Comparison of ENCODE assay signal across 15 cellular contexts in the genomic region with DNA sequence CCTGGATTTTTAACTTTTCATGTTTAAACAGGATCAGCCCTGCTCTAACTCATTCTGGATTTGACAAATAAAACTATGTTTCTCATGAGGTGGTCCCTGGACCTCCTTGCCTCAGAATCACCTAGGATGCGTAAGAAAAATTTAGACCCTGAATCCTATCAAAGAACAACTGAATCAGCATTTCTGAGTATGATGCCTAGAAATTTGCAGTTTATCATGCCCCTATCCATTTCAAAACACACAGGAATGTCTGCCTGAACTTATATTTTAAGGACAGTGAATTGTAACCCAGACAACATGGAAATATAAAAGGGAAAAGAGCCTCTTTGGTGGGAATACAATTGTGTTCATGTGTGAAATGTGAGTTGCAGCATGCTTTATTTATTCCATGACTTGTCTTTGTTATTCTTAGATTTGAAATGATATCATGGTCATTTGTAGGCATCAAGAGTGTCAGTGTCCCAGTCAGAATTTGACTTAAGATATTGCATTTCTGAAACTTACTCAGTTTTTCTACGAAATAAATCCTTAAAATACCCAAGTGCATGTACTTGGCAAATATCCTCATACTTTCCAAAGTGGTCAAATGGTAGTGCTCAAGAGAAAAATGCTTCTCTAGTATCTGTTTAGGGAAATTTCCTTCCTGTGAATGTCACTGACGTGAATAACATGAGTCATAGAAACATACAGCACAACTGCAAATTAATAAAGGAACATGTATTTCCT.
DNase-seq lines count a peak whose midpoint lies in the region; ATAC-seq, FAIRE-seq and TF ChIP-seq lines count a peak whose summit lies in the region.
"Had no signal": no experiment of that assay in that cellular context is flagged by ENCODE, and none has a peak within 500 bp of the region (broad histone marks: within the 10 kb centered on the region; RNA-seq: fewer than 3 reads in every experiment).

No MANE protein-coding gene starts in this region.

- POLR2A ChIA-PET in PC-3 (lab: Charles Lee; ENCODE audit: unreplicated experiment): no interaction called here
- POLR2A ChIA-PET in endothelial cell of umbilical vein (lab: Charles Lee): no interaction called here

- no peaks in the 10 kb centered on the region for H3K9me3 Mint-ChIP-seq in effector memory CD8-positive, alpha-beta T cell
- H3K9me3 Mint-ChIP-seq: CD4-positive, alpha-beta T cell had no signal

- DNase-seq in COLO829 (ENCODE audit: low spot score): peak; percentile 15
- DNase-seq in PC-3: peak; percentile 20
- DNase-seq in endothelial cell of umbilical vein (ENCODE audit: low read depth, low spot score): peak; percentile 77
- peak; percentile 87 for DNase-seq in osteoblast (ENCODE audit: insufficient read length, low spot score, missing footprints)
- no peak for DNase-seq in activated gamma-delta T cell treated with Interleukin-2 at 50 U/mL for 16 hours
- no peak for DNase-seq in effector memory CD8-positive, alpha-beta T cell
- no peak for DNase-seq in NCI-H1105 (lab: John Stamatoyannopoulos, UW)
- DNase-seq: aorta; CD4-positive, alpha-beta T cell; stimulated activated CD4-positive, alpha-beta T cell treated with anti-CD3 and anti-CD28 coated beads, Interleukin-4, amount 100 ng/mL, for 1 hour; stimulated activated naive CD4-positive, alpha-beta T cell treated with Interleukin-2 at 50 U/mL for 16 hours had no signal

- H3K9me3 ChIP-seq in PC-3 (ENCODE audit: low read length) (no peaks in the 10 kb centered on the region), endothelial cell of umbilical vein (replicated peaks; ENCODE audit: control insufficient read depth, insufficient read depth, low read length) (no peaks in the 10 kb centered on the region), osteoblast (ENCODE audit: low read depth, low read length) (no peaks in the 10 kb centered on the region)
- H3K9me3 ChIP-seq: prostate gland had no signal

- H3K4me3 ChIP-seq in PC-3 (ENCODE audit: low read length) (no peak overlapping the region), endothelial cell of umbilical vein (replicated peaks in 1 of 3; ENCODE audit: insufficient read depth in 1 of 3, low read depth in 1 of 3, low read length in 3 of 3) (no peak overlapping the region), osteoblast (ENCODE audit: insufficient read depth, low read length) (no peak overlapping the region)
- H3K4me3 ChIP-seq: prostate gland had no signal

- no peak overlapping the region for H3K4me3 Mint-ChIP-seq in effector memory CD8-positive, alpha-beta T cell
- H3K4me3 Mint-ChIP-seq: CD4-positive, alpha-beta T cell had no signal

- no peak for TF ChIP-seq POLR2A in endothelial cell of umbilical vein (IDR thresholded peaks at IDR 0.05; ENCODE audit: low read depth, low read length)

- H3K4me1 Mint-ChIP-seq in effector memory CD8-positive, alpha-beta T cell (ENCODE audit: low read depth in 2 of 2): peaks cover 0 to 4% of the 10 kb centered on the region in 2 donors

- TF ChIP-seq CTCF in PC-3 (conservative IDR thresholded peaks at IDR 0.05; ENCODE audit: low read depth, low read length) (no peak), endothelial cell of umbilical vein (IDR thresholded peaks at IDR 0.05; ENCODE audit: extremely low read depth in 1 of 2, insufficient read depth in 1 of 2, low read depth in 1 of 2, low read length in 2 of 2) (no peak), osteoblast (IDR thresholded peaks at IDR 0.05; ENCODE audit: extremely low read depth, low read depth, low read length) (no peak)

- peaks cover 2% of the 10 kb centered on the region for H3K9me1 ChIP-seq in endothelial cell of umbilical vein (replicated peaks; ENCODE audit: control insufficient read depth, extremely low read depth, insufficient read depth, low read length)

- no peak overlapping the region for H2AFZ ChIP-seq in PC-3 (ENCODE audit: low read length)
- no peak overlapping the region for H2AFZ ChIP-seq in endothelial cell of umbilical vein (ENCODE audit: low read depth, low read length)
- H2AFZ ChIP-seq in osteoblast (ENCODE audit: low read length): no peak overlapping the region

- dilution Hi-C loops in endothelial cell of umbilical vein (cut with MboI; ENCODE audit: extremely low pct_ligation_motif_present, low sequenced_read_pairs): no loop called here

- H4K20me1 ChIP-seq in PC-3 (ENCODE audit: low read length) (no peaks in the 10 kb centered on the region), endothelial cell of umbilical vein (replicated peaks; ENCODE audit: control insufficient read depth, extremely low read depth, insufficient read depth, low read length) (no peaks in the 10 kb centered on the region), osteoblast (ENCODE audit: insufficient read depth, low read length) (no peaks in the 10 kb centered on the region)

- no peaks in the 10 kb centered on the region for H3F3A ChIP-seq in PC-3 (ENCODE audit: low read length, unreplicated experiment)

- BruUV-seq in PC-3 (replicated peaks; lab: Mats Ljungman, UMichigan) (no TSS peak), endothelial cell of umbilical vein (replicated peaks; lab: Mats Ljungman, UMichigan) (TSS peak; percentile 25)

- H3K27me3 Mint-ChIP-seq in effector memory CD8-positive, alpha-beta T cell: no peaks in the 10 kb centered on the region
- H3K27me3 Mint-ChIP-seq: CD4-positive, alpha-beta T cell had no signal

- no peaks in the 10 kb centered on the region for H3K27me3 ChIP-seq in PC-3 (ENCODE audit: low read length)
- no peaks in the 10 kb centered on the region for H3K27me3 ChIP-seq in endothelial cell of umbilical vein (ENCODE audit: control insufficient read depth in 2 of 2, insufficient read depth in 2 of 2, low read length in 2 of 2)
- H3K27me3 ChIP-seq in osteoblast (ENCODE audit: insufficient read depth, low read length): no peaks in the 10 kb centered on the region

- H3K79me2 ChIP-seq in PC-3 (ENCODE audit: low read length) (no peaks in the 10 kb centered on the region), endothelial cell of umbilical vein (ENCODE audit: control insufficient read depth, insufficient read depth, low read length) (no peaks in the 10 kb centered on the region), osteoblast (ENCODE audit: insufficient read depth, low read length) (no peaks in the 10 kb centered on the region)

- FAIRE-seq in endothelial cell of umbilical vein (lab: Jason Lieb, UNC): peak; percentile 4
- FAIRE-seq: endometrium, G401.6 had no signal

- no peak overlapping the region for H3K27ac Mint-ChIP-seq in effector memory CD8-positive, alpha-beta T cell
- H3K27ac Mint-ChIP-seq: CD4-positive, alpha-beta T cell had no signal

- peaks cover 6% of the 10 kb centered on the region; the same call in 1 of the 2 replicates for H3K4me1 ChIP-seq in PC-3 (ENCODE audit: insufficient read depth, low read length)
- peaks cover 24% of the 10 kb centered on the region for H3K4me1 ChIP-seq in endothelial cell of umbilical vein (ENCODE audit: control insufficient read depth, extremely low read depth, insufficient read depth, low read length)
- H3K4me1 ChIP-seq in osteoblast (ENCODE audit: insufficient read depth, low read length): peaks cover 10% of the 10 kb centered on the region
- H3K4me1 ChIP-seq: prostate gland had no signal

- no peaks in the 10 kb centered on the region for H3K9me2 ChIP-seq in PC-3 (replicated peaks; ENCODE audit: low read length)

- H3K36me3 ChIP-seq in PC-3 (ENCODE audit: low read depth, low read length) (no peaks in the 10 kb centered on the region), endothelial cell of umbilical vein (ENCODE audit: control insufficient read depth in 2 of 2, extremely low read depth in 1 of 2, insufficient read depth in 2 of 2, low read length in 2 of 2) (no peaks in the 10 kb centered on the region), osteoblast (ENCODE audit: insufficient read depth, low read length) (no peaks in the 10 kb centered on the region)
- H3K36me3 ChIP-seq: prostate gland had no signal

- peak; percentile 58 for ATAC-seq in PC-3
- ATAC-seq in HG03521 (IDR thresholded peaks at IDR 0.05; ENCODE audit: unreplicated experiment): no peak
- no peak for ATAC-seq in effector memory CD8-positive, alpha-beta T cell (replicated peaks)

- peaks cover 8% of the 10 kb centered on the region for H3K36me3 Mint-ChIP-seq in effector memory CD8-positive, alpha-beta T cell (ENCODE audit: insufficient read depth)

- CTCF ChIA-PET in PC-3 (lab: Charles Lee) (no interaction called here), endothelial cell of umbilical vein (lab: Charles Lee) (interaction anchor here (1.0 kb wide), 1 partner anchor 294 kb away, joined by 3 read pairs; no protein-coding TSS in a partner anchor)

- H3K27ac ChIP-seq in PC-3 (ENCODE audit: low read length) (peak overlapping the region; percentile 23), endothelial cell of umbilical vein (ENCODE audit: insufficient read depth, low read depth, low read length) (peak overlapping the region; percentile 74), osteoblast (ENCODE audit: low read depth, low read length) (peak overlapping the region; percentile 42)
- H3K27ac ChIP-seq: prostate gland had no signal

- intact Hi-C loops in PC-3 (cut with micrococcal nuclease): no loop called here
- intact Hi-C loops in endothelial cell of umbilical vein (cut with micrococcal nuclease): loop anchor here (10.0 kb wide), 1 partner anchor 261 kb away; no protein-coding TSS in a partner anchor

- H3K4me2 ChIP-seq in PC-3 (ENCODE audit: low read length): no peak overlapping the region
- peak overlapping the region; percentile 75 for H3K4me2 ChIP-seq in endothelial cell of umbilical vein (ENCODE audit: insufficient read depth, low read length)
- no peak overlapping the region for H3K4me2 ChIP-seq in osteoblast (ENCODE audit: insufficient read depth, low read length)

- no peak overlapping the region for H3K9ac ChIP-seq in PC-3 (ENCODE audit: low read length)
- H3K9ac ChIP-seq in endothelial cell of umbilical vein (replicated peaks; ENCODE audit: extremely low read depth, insufficient read depth, low read length): no peak overlapping the region

TF ChIP-seq in endothelial cell of umbilical vein, 7 proteins besides CTCF, POLR2A, EP300 and RAD21:
- TF ChIP-seq EZH2 (IDR thresholded peaks at IDR 0.05; ENCODE audit: borderline replicate concordance, low read depth, low read length, severe bottlenecking) (no peak), FOS (IDR thresholded peaks at IDR 0.05; ENCODE audit: borderline replicate concordance, insufficient read depth, low read length) (peak; percentile 85), GATA2 (IDR thresholded peaks at IDR 0.05; ENCODE audit: insufficient read depth, insufficient read length, low read depth, low read length) (peak; percentile 30), JUN (IDR thresholded peaks at IDR 0.05; ENCODE audit: borderline replicate concordance, insufficient read depth, insufficient read length, low read depth) (peak; percentile 77)
- TF ChIP-seq, protein P1, sequence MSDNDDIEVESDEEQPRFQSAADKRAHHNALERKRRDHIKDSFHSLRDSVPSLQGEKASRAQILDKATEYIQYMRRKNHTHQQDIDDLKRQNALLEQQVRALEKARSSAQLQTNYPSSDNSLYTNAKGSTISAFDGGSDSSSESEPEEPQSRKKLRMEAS (IDR thresholded peaks at IDR 0.05; ENCODE audit: insufficient read depth, insufficient read length): no peak

Comparison
In these comparisons a context has a peak if more than half of its experiments do, and no peak if none do; other contexts are left out.
1. DNase-seq: peak in COLO829 (single experiment), PC-3 (single experiment), endothelial cell of umbilical vein (single experiment) and osteoblast (single experiment); none in activated gamma-delta T cell treated with Interleukin-2 at 50 U/mL for 16 hours (single experiment), effector memory CD8-positive, alpha-beta T cell (0 of 3) and NCI-H1105 (single experiment).
2. H3K27ac ChIP-seq: peak in every context shown above with its lines; median percentile 74 in endothelial cell of umbilical vein; 42 in osteoblast; 23 in PC-3.